In genomic region chr14:88430976-88431375, GRCh38 we compare ENCODE assay signal across 32 cellular contexts.
"Had no signal": no experiment of that assay in that cellular context is flagged by ENCODE, and none has a peak within 500 bp of the region (broad histone marks: within the 10 kb centered on the region; RNA-seq: fewer than 3 reads in every experiment).

No MANE protein-coding gene starts in this region.

- DNase-seq: activated CD4-positive, alpha-beta memory T cell treated with anti-CD3 and anti-CD28 coated beads for 36 hours; activated CD4-positive, alpha-beta T cell treated with anti-CD3 and anti-CD28 coated beads for 4 hours; activated CD4-positive, alpha-beta T cell treated with anti-CD3 and anti-CD28 coated beads, Interleukin-2, amount 50 U/mL, for 1 hour; activated CD8-positive, alpha-beta memory T cell treated with anti-CD3 and anti-CD28 coated beads, Interleukin-2, amount 50 U/mL, for 4 hours; activated gamma-delta T cell treated with Interleukin-2 at 50 U/mL for 16 hours; activated naive CD4-positive, alpha-beta T cell treated with anti-CD3 and anti-CD28 coated beads, Interleukin-2, amount 10 ng/mL, durations not matched to agents 7 days and 5 days; activated naive CD8-positive, alpha-beta T cell treated with anti-CD3 and anti-CD28 coated beads, Interleukin-2, amount 50 U/mL, for 24 hours; activated T-cell treated with anti-CD3 and anti-CD28 coated beads for 4 hours; activated T-cell treated with anti-CD3 and anti-CD28 coated beads, Interleukin-2, amount 50 U/mL, for 4 hours; anterior cingulate cortex; caudate nucleus; cerebellar nuclear complex; KG1; NCI-H1048; NCI-H1105 treated with DMSO at 0.1 percent for 48 hours; NCI-H1436; NCI-H1694; NCI-H1930; NCI-H2171; NCI-H510A; NCI-H526; NCI-H748 treated with DMSO at 0.1 percent for 48 hours; NK-92 treated with Interleukin-12 subunit alpha and Interleukin-12 subunit beta, amount 100 ng/mL, for 24 hours; PC-9; SJCRH30 had no signal

- H3K36me3 ChIP-seq: SJCRH30 had no signal

- H3K9me3 ChIP-seq: SJCRH30 had no signal

- H3K4me1 ChIP-seq: SJCRH30 had no signal

- H3K27me3 ChIP-seq: SJCRH30 had no signal

- FAIRE-seq: bronchial epithelial cell, RCC 7860 had no signal

- H3K27ac ChIP-seq: PC-9, RWPE1, SJCRH30, SK-N-MC had no signal

- H3K4me3 ChIP-seq: PC-9, SJCRH30, SK-N-MC had no signal

- ATAC-seq: activated CD4-positive, CD25-positive, alpha-beta regulatory T cell treated with anti-CD3 and anti-CD28 coated beads, Interleukin-2, amount 50 U/mL, for 24 hours; activated naive CD8-positive, alpha-beta T cell treated with anti-CD3 and anti-CD28 coated beads, Interleukin-2, amount 50 U/mL, for 24 hours; activated T-cell treated with anti-CD3 and anti-CD28 coated beads, Interleukin-2, amount 50 U/mL, for 4 hours; Right ventricle myocardium inferior; WTC11 had no signal
